ENCODE assay signal across 32 cellular contexts in the genomic region with DNA sequence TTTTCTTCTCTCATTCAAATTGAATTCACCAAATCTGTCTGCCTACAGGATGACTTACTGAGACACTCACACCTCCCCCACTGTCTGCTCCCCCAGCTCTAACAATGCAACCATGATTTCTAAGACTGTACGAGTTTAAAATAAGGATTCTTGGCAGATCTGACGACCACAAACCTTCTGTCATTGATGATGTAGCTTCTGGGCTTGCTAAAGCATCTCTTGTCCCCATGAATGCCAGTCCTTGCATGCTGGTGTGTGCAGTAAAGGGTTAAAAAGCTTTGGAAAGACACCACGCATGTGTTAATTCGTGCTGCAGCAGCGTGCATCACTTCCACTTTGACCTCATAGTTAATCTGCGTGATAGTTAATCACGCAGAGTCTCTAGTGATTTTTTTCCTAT. TPM values are rescaled to one million over a fixed set of nuclear protein-coding genes. Genes with fewer than 3 reads are reported as not detected.
DNase-seq lines count a peak whose midpoint lies in the region; ATAC-seq lines count a peak whose summit lies in the region.
"Had no signal": no experiment of that assay in that cellular context is flagged by ENCODE, and none has a peak within 500 bp of the region (broad histone marks: within the 10 kb centered on the region; RNA-seq: fewer than 3 reads in every experiment).

No MANE protein-coding gene starts in this region.

- H3K27me3 ChIP-seq in iPS-15b (ENCODE audit: control insufficient read depth, insufficient read depth, low read length): no peaks in the 10 kb centered on the region
- H3K27me3 ChIP-seq in SJCRH30: no peaks in the 10 kb centered on the region
- H3K27me3 ChIP-seq: colonic mucosa, Peyer's patch had no signal

- peak overlapping the region; percentile 44 for H3K27ac ChIP-seq in caudate nucleus (ENCODE audit: low read depth, low read length)
- no peak overlapping the region for H3K27ac ChIP-seq in SJCRH30
- H3K27ac ChIP-seq: 22Rv1, breast epithelium, colonic mucosa, parathyroid adenoma, Peyer's patch, thoracic aorta, WERI-Rb-1 had no signal

- H3K4me1 ChIP-seq in iPS-15b (ENCODE audit: control insufficient read depth, insufficient read depth, low read length) (peaks cover 11% of the 10 kb centered on the region), SJCRH30 (no peaks in the 10 kb centered on the region)
- H3K4me1 ChIP-seq: breast epithelium, colonic mucosa, HAP-1, parathyroid adenoma, Peyer's patch had no signal

- H3K27ac Mint-ChIP-seq in effector memory CD8-positive, alpha-beta T cell: no peak overlapping the region
- H3K27ac Mint-ChIP-seq: activated naive CD4-positive, alpha-beta T cell treated with anti-CD3 and anti-CD28 coated beads, Interleukin-2, amount 50 U/mL, for 72 hours; CD14-positive monocyte; stimulated activated naive CD8-positive, alpha-beta T cell treated with anti-CD3 and anti-CD28 coated beads, Interleukin-15, Interleukin-2, amounts not matched to agents 100 ng/mL and 50 ng/mL, for 24 hours had no signal

- H3K36me3 ChIP-seq in iPS-15b (ENCODE audit: control insufficient read depth, insufficient read depth, low read length): no peaks in the 10 kb centered on the region
- H3K36me3 ChIP-seq in SJCRH30: no peaks in the 10 kb centered on the region
- H3K36me3 ChIP-seq: breast epithelium, colonic mucosa, HAP-1, Peyer's patch, thoracic aorta, WERI-Rb-1 had no signal

- no peaks in the 10 kb centered on the region for H3K27me3 Mint-ChIP-seq in effector memory CD8-positive, alpha-beta T cell

- DNase-seq in NCI-H1417 (lab: John Stamatoyannopoulos, UW): peak in 2 of 3 experiments; percentile 13 to 31
- no peak for DNase-seq in NCI-H1417 treated with DMSO at 0.1 percent for 48 hours (lab: John Stamatoyannopoulos, UW)
- DNase-seq in caudate nucleus (lab: John Stamatoyannopoulos, UW): peak in 17 of 61 donors; percentile 2 to 60 (median 44)
- DNase-seq in putamen (ENCODE audit: low spot score): peak; percentile 18
- DNase-seq in SJCRH30: no peak
- DNase-seq in effector memory CD8-positive, alpha-beta T cell: no peak
- DNase-seq in A172 (ENCODE audit: low spot score): no peak
- DNase-seq: activated CD4-positive, alpha-beta T cell treated with anti-CD3 and anti-CD28 coated beads for 48 hours; colonic mucosa; effector memory CD4-positive, alpha-beta T cell; Karpas-422; left cardiac atrium; NCI-H1436; NCI-H2081; NCI-H2227 treated with DMSO at 0.1 percent for 48 hours; NCI-H526; Peyer's patch; right cardiac atrium; SHP77 treated with DMSO at 0.1 percent for 48 hours; stimulated activated CD4-positive, alpha-beta T cell treated with anti-CD3 and anti-CD28 coated beads, Interleukin-1b, Interleukin-23, amount 100 ng/mL, for 48 hours; stimulated activated CD8-positive, alpha-beta memory T cell treated with anti-CD3 and anti-CD28 coated beads, Interleukin-4, amount 100 ng/mL, for 48 hours; T-helper 9 cell; WERI-Rb-1 had no signal

- no peak overlapping the region for H3K4me3 Mint-ChIP-seq in effector memory CD8-positive, alpha-beta T cell
- H3K4me3 Mint-ChIP-seq: CD14-positive monocyte; stimulated activated naive CD8-positive, alpha-beta T cell treated with anti-CD3 and anti-CD28 coated beads, Interleukin-15, Interleukin-2, amounts not matched to agents 100 ng/mL and 50 ng/mL, for 24 hours had no signal

- no peaks in the 10 kb centered on the region for H3K4me1 Mint-ChIP-seq in effector memory CD8-positive, alpha-beta T cell (ENCODE audit: low read depth in 2 of 2)
- H3K4me1 Mint-ChIP-seq: CD14-positive monocyte had no signal

- no peak for ATAC-seq in effector memory CD8-positive, alpha-beta T cell (replicated peaks)
- ATAC-seq: activated naive CD4-positive, alpha-beta T cell treated with anti-CD3 and anti-CD28 coated beads, Interleukin-2, amount 50 U/mL, for 72 hours; left cardiac atrium; right cardiac atrium had no signal

- peaks cover 2 to 15% of the 10 kb centered on the region in 2 donors for H3K9me3 Mint-ChIP-seq in effector memory CD8-positive, alpha-beta T cell

- H3K9ac ChIP-seq in iPS-15b (ENCODE audit: low read depth, low read length): no peak overlapping the region
- H3K9ac ChIP-seq: parathyroid adenoma had no signal

- H3K9me3 ChIP-seq in iPS-15b (ENCODE audit: control insufficient read depth, insufficient read depth, low read length): no peaks in the 10 kb centered on the region
- H3K9me3 ChIP-seq in SJCRH30 (replicated peaks): no peaks in the 10 kb centered on the region
- H3K9me3 ChIP-seq: breast epithelium, colonic mucosa, HAP-1, Peyer's patch, thoracic aorta had no signal

- H3K4me3 ChIP-seq in iPS-15b (ENCODE audit: low read depth, low read length) (peak overlapping the region; percentile 68), SJCRH30 (no peak overlapping the region)
- H3K4me3 ChIP-seq: breast epithelium, colonic mucosa, HAP-1, Peyer's patch, thoracic aorta had no signal

- H3K36me3 Mint-ChIP-seq in effector memory CD8-positive, alpha-beta T cell (ENCODE audit: insufficient read depth): no peaks in the 10 kb centered on the region
- H3K36me3 Mint-ChIP-seq: CD14-positive monocyte had no signal

RNA-seq across cellular contexts. Expression of a gene that starts 0.4 kb away (rescaled TPM):
- total RNA-seq in SJCRH30 (2014; rRNA removed; shearing (Covaris generic)): 0.08 TPM in 1 of 2 replicates, not detected in the other
- total RNA-seq in A172 (2014; rRNA removed; shearing (Covaris generic)): 0.79 and 3.4 TPM in 2 replicates
- total RNA-seq: activated naive CD4-positive, alpha-beta T cell treated with anti-CD3 and anti-CD28 coated beads, Interleukin-2, amount 50 U/mL, for 72 hours; breast epithelium; left cardiac atrium; right cardiac atrium; thoracic aorta had no signal

Comparison
In these comparisons a context has a peak if more than half of its experiments do, and no peak if none do; other contexts are left out.
1. DNase-seq: peak in NCI-H1417 (2 of 3) and putamen (single experiment); none in NCI-H1417 treated with DMSO at 0.1 percent for 48 hours (single experiment), SJCRH30 (0 of 2), effector memory CD8-positive, alpha-beta T cell (0 of 3) and A172 (single experiment).